In genomic region chr11:112363527-112363926, GRCh38 we compare ENCODE assay signal across 22 cellular contexts.
DNase-seq lines count a peak whose midpoint lies in the region; ATAC-seq and TF ChIP-seq lines count a peak whose summit lies in the region.
"Had no signal": no experiment of that assay in that cellular context is flagged by ENCODE, and none has a peak within 500 bp of the region (broad histone marks: within the 10 kb centered on the region; RNA-seq: fewer than 3 reads in every experiment).

No MANE protein-coding gene starts in this region.

- DNase-seq in GM23248 (peak; percentile 65), astrocyte of the hippocampus (ENCODE audit: low read depth, low spot score) (peak; percentile 23), foreskin fibroblast (peak; percentile 66 to 71), transverse colon (no peak), NCI-H345 treated with DMSO at 0.1 percent for 48 hours (lab: John Stamatoyannopoulos, UW; ENCODE audit: unreplicated experiment) (no peak), amniotic stem cell (lab: John Stamatoyannopoulos, UW) (no peak)
- no peak for DNase-seq in stimulated activated naive CD8-positive, alpha-beta T cell treated with anti-CD3 and anti-CD28 coated beads, Interleukin-15, Interleukin-2, amounts not matched to agents 100 U/mL and 50 U/mL, for 24 hours
- DNase-seq: activated naive CD4-positive, alpha-beta T cell treated with anti-CD3 and anti-CD28 coated beads, Interleukin-2, amount 10 ng/mL, durations not matched to agents 7 days and 5 days; activated T-cell treated with anti-CD3 and anti-CD28 coated beads, Interleukin-2, amount 50 U/mL, for 72 hours; Caco-2; effector memory CD8-positive, alpha-beta T cell; heart left ventricle; left ventricle myocardium inferior; midbrain; NCI-H1417 treated with DMSO at 0.1 percent for 48 hours; NCI-H446 treated with DMSO at 0.1 percent for 48 hours; SHP77 had no signal

- H3K9me2 ChIP-seq in GM23248 (ENCODE audit: insufficient read depth): no peaks in the 10 kb centered on the region

- H3K27me3 ChIP-seq in GM23248 (replicated peaks; ENCODE audit: insufficient read depth) (no peaks in the 10 kb centered on the region), transverse colon (no peaks in the 10 kb centered on the region)
- H3K27me3 ChIP-seq: ascending aorta, BLaER1, heart left ventricle had no signal

- intact Hi-C loops in transverse colon (cut with DNase I; ENCODE audit: low total_unique reads): no loop called here

- H2AFZ ChIP-seq in GM23248: no peak overlapping the region
- H2AFZ ChIP-seq: parathyroid adenoma had no signal

- no peak for ATAC-seq in stimulated activated naive CD8-positive, alpha-beta T cell treated with anti-CD3 and anti-CD28 coated beads, Interleukin-15, Interleukin-2, amounts not matched to agents 100 U/mL and 50 U/mL, for 24 hours
- ATAC-seq: activated T-cell treated with anti-CD3 and anti-CD28 coated beads, Interleukin-2, amount 50 U/mL, for 72 hours; effector memory CD8-positive, alpha-beta T cell; esophagus mucosa; heart left ventricle; stimulated activated effector memory CD8-positive, alpha-beta T cell treated with anti-CD3 and anti-CD28 coated beads, Interleukin-12 subunit alpha, Interleukin-12 subunit beta, amount 100 ng/mL, for 72 hours had no signal

- peaks cover 11% of the 10 kb centered on the region; the same call in 1 of the 2 replicates for H3F3A ChIP-seq in GM23248 (ENCODE audit: insufficient read depth)

- H3K4me1 ChIP-seq in GM23248 (ENCODE audit: insufficient read depth): peaks cover 22% of the 10 kb centered on the region
- H3K4me1 ChIP-seq in transverse colon: peaks cover 0 to 16% (median 7%) of the 10 kb centered on the region in 4 donors
- H3K4me1 ChIP-seq: ascending aorta, BLaER1, Caco-2, heart left ventricle, left ventricle myocardium inferior, parathyroid adenoma had no signal

- H3K36me3 ChIP-seq in GM23248 (ENCODE audit: low read depth) (no peaks in the 10 kb centered on the region), transverse colon (no peaks in the 10 kb centered on the region)
- H3K36me3 ChIP-seq: BLaER1, heart left ventricle, left ventricle myocardium inferior had no signal

- no peak overlapping the region for H3K4me2 ChIP-seq in GM23248 (ENCODE audit: unreplicated experiment)
- H3K4me2 ChIP-seq: BLaER1 had no signal

- no peak for TF ChIP-seq EP300 in transverse colon (IDR thresholded peaks at IDR 0.05; ENCODE audit: low read depth)

- no peak overlapping the region for H3K4me3 ChIP-seq in GM23248
- no peak overlapping the region for H3K4me3 ChIP-seq in foreskin fibroblast (ENCODE audit: low read depth in 1 of 2, low read length in 2 of 2)
- no peak overlapping the region for H3K4me3 ChIP-seq in transverse colon
- H3K4me3 ChIP-seq: ascending aorta, BLaER1, heart left ventricle, left ventricle myocardium inferior had no signal

- no peaks in the 10 kb centered on the region for H3K9me3 ChIP-seq in GM23248 (ENCODE audit: low read depth)
- H3K9me3 ChIP-seq in transverse colon: no peaks in the 10 kb centered on the region
- H3K9me3 ChIP-seq: ascending aorta, BLaER1, Caco-2, heart left ventricle, left ventricle myocardium inferior had no signal

- TF ChIP-seq CTCF in foreskin fibroblast (IDR thresholded peaks at IDR 0.05; ENCODE audit: low read depth, low read length) (no peak), transverse colon (IDR thresholded peaks at IDR 0.05) (no peak)

- WGBS in GM23248 (ENCODE audit: low coverage in 1 of 2, low lambda C conversion rate in 2 of 2, missing lambda C conversion rate in 2 of 2), 2 experiments: 60 to 73% methylated on average over 2 of the region's 2 CpGs
- 78 to 84% methylated on average over 2 of the region's 2 CpGs for WGBS in transverse colon (ENCODE audit: low coverage in 1 of 2), 2 donors

- no peaks in the 10 kb centered on the region for H4K20me1 ChIP-seq in GM23248 (ENCODE audit: insufficient read depth)
- H4K20me1 ChIP-seq: BLaER1 had no signal

- H3K79me2 ChIP-seq in GM23248 (ENCODE audit: insufficient read depth): no peaks in the 10 kb centered on the region
- H3K79me2 ChIP-seq: parathyroid adenoma had no signal

- no peak for TF ChIP-seq POLR2A in transverse colon (IDR thresholded peaks at IDR 0.05)

- H3K27ac ChIP-seq in GM23248 (no peak overlapping the region), transverse colon (peak overlapping the region in 3 of 4 donors; percentile 69 to 76 (median 75))
- H3K27ac ChIP-seq: ascending aorta, BLaER1, left ventricle myocardium inferior, parathyroid adenoma had no signal

- in situ Hi-C loops in GM23248 (cut with MboI) (no loop called here), transverse colon (cut with MboI; ENCODE audit: low pct_ligation_motif_present in 1 of 4, low pct_unique_long_range_greater_than_20kb in 1 of 4, low sequenced_read_pairs in 3 of 4) (no loop called here)

- no peak overlapping the region for H3K9ac ChIP-seq in GM23248
- H3K9ac ChIP-seq: BLaER1, parathyroid adenoma had no signal

Comparison
In these comparisons a context has a peak if more than half of its experiments do, and no peak if none do; other contexts are left out.
1. DNase-seq: peak in GM23248 (single experiment), astrocyte of the hippocampus (single experiment) and foreskin fibroblast (2 of 2); none in transverse colon (single experiment), NCI-H345 treated with DMSO at 0.1 percent for 48 hours (single experiment), stimulated activated naive CD8-positive, alpha-beta T cell treated with anti-CD3 and anti-CD28 coated beads, Interleukin-15, Interleukin-2, amounts not matched to agents 100 U/mL and 50 U/mL, for 24 hours (single experiment) and amniotic stem cell (single experiment).